ENCODE assay signal across 6 cellular contexts in the genomic region with DNA sequence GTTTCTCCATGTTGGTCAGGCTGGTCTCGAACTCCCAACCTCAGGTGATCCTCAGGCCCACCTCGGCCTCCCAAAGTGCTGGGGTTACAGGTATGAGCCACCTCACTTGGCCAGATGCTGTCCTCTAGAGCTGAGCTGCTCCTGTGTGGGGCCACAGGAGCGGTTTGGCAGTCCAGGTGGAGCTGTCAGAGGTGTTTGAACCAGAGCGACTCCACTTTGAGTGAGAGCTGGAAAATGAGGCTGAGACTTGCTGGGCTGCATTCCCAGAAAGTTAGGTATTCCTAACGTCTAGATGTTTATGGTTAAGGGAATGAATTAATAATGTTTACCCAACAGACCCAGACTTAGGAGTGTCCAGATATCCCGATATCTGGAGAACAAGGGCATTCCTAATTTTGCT.
"Had no signal": no experiment of that assay in that cellular context is flagged by ENCODE, and none has a peak within 500 bp of the region (broad histone marks: within the 10 kb centered on the region; RNA-seq: fewer than 3 reads in every experiment).

No MANE protein-coding gene starts in this region.

- DNase-seq: GM23248, GOT3, H9, HCEC 1CT, IMR-90, KG1 had no signal

- H3K27ac Mint-ChIP-seq: H9 had no signal

- H3K4me3 Mint-ChIP-seq: H9 had no signal
